In the genomic region with DNA sequence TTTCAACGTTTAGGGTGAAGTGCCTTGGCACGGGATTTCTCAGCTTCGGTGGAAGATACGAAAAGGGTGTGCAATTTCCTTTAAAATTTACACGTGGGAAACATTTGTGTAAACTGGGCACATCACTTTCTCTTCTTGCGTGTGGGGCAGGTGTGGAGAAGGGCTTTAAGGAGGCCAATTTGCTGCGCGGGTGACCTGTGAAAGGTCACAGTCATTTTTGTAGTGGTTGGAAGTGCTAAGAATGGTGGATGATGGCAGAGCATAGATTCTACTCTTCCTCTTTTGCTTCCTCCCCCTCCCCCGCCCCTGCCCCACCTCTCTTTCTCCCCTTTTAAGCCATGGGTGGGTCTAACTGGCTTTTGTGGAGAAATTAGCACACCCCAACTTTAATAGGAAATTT, we compare ENCODE assay signal across 9 cellular contexts. TPM values are rescaled to one million over a fixed set of nuclear protein-coding genes. Genes with fewer than 3 reads are reported as not detected.
DNase-seq lines count a peak whose midpoint lies in the region; ATAC-seq and TF ChIP-seq lines count a peak whose summit lies in the region.
"Had no signal": no experiment of that assay in that cellular context is flagged by ENCODE, and none has a peak within 500 bp of the region (broad histone marks: within the 10 kb centered on the region; RNA-seq: fewer than 3 reads in every experiment).

No MANE protein-coding gene starts in this region.

- H3K9me3 Mint-ChIP-seq in WTC11 = no peaks in the 10 kb centered on the region

- no peak for ATAC-seq in WTC11

- peaks cover 23% of the 10 kb centered on the region for H3K4me1 ChIP-seq in iPS-18a (ENCODE audit: control insufficient read depth, low read depth, low read length)
- peaks cover 7 to 31% (median 25%) of the 10 kb centered on the region in 6 donors for H3K4me1 ChIP-seq in spleen

- POLR2A ChIA-PET in WTC11 (lab: Charles Lee) = no interaction called here

- H3K4me3 ChIP-seq in iPS-18a (ENCODE audit: low read length) (peak overlapping the region; percentile 80), spleen (peak overlapping the region in 7 of 8 donors; percentile 11 to 70 (median 36))

- no peak for TF ChIP-seq CTCF in WTC11 (IDR thresholded peaks at IDR 0.05)
- TF ChIP-seq CTCF in spleen (IDR thresholded peaks at IDR 0.05 in 8 of 11, conservative IDR thresholded peaks at IDR 0.05 in 3 of 11) = no peak

- DNase-seq in NCI-H510A treated with DMSO at 0.1 percent for 48 hours (lab: John Stamatoyannopoulos, UW) (peak; percentile 52), NCI-H510A (lab: John Stamatoyannopoulos, UW) (no peak), WTC11 (ENCODE audit: low spot score) (no peak), spleen (no peak), NCI-H526 treated with DMSO at 0.1 percent for 48 hours (lab: John Stamatoyannopoulos, UW) (no peak), DMS 273 treated with DMSO at 0.1 percent for 48 hours (lab: John Stamatoyannopoulos, UW) (no peak)
- DNase-seq in stimulated activated CD4-positive, alpha-beta T cell treated with anti-CD3 and anti-CD28 coated beads, Interleukin-12 subunit alpha, Interleukin-12 subunit beta, amount 100 ng/mL, for 4 hours = no peak
- DNase-seq: stimulated activated CD4-positive, alpha-beta T cell treated with anti-CD3 and anti-CD28 coated beads, Interleukin-1b, Interleukin-23, amount 100 ng/mL, for 48 hours had no signal

- H3K4me3 Mint-ChIP-seq in WTC11 = peak overlapping the region; percentile 79

- H3K4me1 Mint-ChIP-seq in WTC11 = peaks cover 36% of the 10 kb centered on the region

- 5 to 12% (median 9%) methylated on average over 9 of the region's 9 CpGs for WGBS in spleen, 5 donors

- H3K27me3 ChIP-seq in iPS-18a (ENCODE audit: control insufficient read depth, insufficient read depth, low read length) = peaks cover 62% of the 10 kb centered on the region
- H3K27me3 ChIP-seq in spleen (replicated peaks in 1 of 7) = peaks cover 3 to 56% (median 46%) of the 10 kb centered on the region in 7 donors

- intact Hi-C loops in spleen (cut with DNase I; ENCODE audit: low total_unique reads) = no loop called here

- TF ChIP-seq POLR2A in spleen (IDR thresholded peaks at IDR 0.05) = no peak

- peak overlapping the region; percentile 44 for H3K9ac ChIP-seq in iPS-18a (ENCODE audit: low read length)

- H3K36me3 Mint-ChIP-seq in WTC11 = peaks cover 16% of the 10 kb centered on the region

- H3K9me3 ChIP-seq in iPS-18a (ENCODE audit: control insufficient read depth, low read depth, low read length) (no peaks in the 10 kb centered on the region), spleen (peaks cover 0 to 9% (median 0%) of the 10 kb centered on the region in 8 donors)

- H3K36me3 ChIP-seq in iPS-18a (ENCODE audit: control insufficient read depth, low read depth, low read length) = no peaks in the 10 kb centered on the region
- no peaks in the 10 kb centered on the region for H3K36me3 ChIP-seq in spleen

- H3K27ac ChIP-seq in iPS-18a (ENCODE audit: low read length) (no peak overlapping the region), spleen (no peak overlapping the region)

- H3K27me3 Mint-ChIP-seq in WTC11 (ENCODE audit: low read depth) = peaks cover 61% of the 10 kb centered on the region

- H3K27ac Mint-ChIP-seq in WTC11 = no peak overlapping the region

- CTCF ChIA-PET in WTC11 (lab: Charles Lee) = no interaction called here

TF ChIP-seq in WTC11, 78 proteins besides CTCF, POLR2A, EP300 and RAD21:
- TF ChIP-seq JAZF1 (CRISPR knock-in tag; IDR thresholded peaks at IDR 0.05) (no peak), FOXK1 (CRISPR knock-in tag; IDR thresholded peaks at IDR 0.05) (no peak), ZNF263 (CRISPR knock-in tag; IDR thresholded peaks at IDR 0.05; ENCODE audit: low read depth) (no peak), ZNF671 (CRISPR knock-in tag; IDR thresholded peaks at IDR 0.05) (no peak), OVOL2 (CRISPR knock-in tag; IDR thresholded peaks at IDR 0.05; ENCODE audit: borderline replicate concordance) (no peak), ZNF121 (CRISPR knock-in tag; IDR thresholded peaks at IDR 0.05) (no peak), ZBTB21 (CRISPR knock-in tag; IDR thresholded peaks at IDR 0.05; ENCODE audit: borderline replicate concordance) (no peak), NR3C1 (CRISPR knock-in tag; conservative IDR thresholded peaks at IDR 0.05; ENCODE audit: low read depth) (no peak), ATF1 (CRISPR knock-in tag; IDR thresholded peaks at IDR 0.05) (no peak), GABPB1 (CRISPR knock-in tag; IDR thresholded peaks at IDR 0.05) (no peak)
- TF ChIP-seq, protein P1, sequence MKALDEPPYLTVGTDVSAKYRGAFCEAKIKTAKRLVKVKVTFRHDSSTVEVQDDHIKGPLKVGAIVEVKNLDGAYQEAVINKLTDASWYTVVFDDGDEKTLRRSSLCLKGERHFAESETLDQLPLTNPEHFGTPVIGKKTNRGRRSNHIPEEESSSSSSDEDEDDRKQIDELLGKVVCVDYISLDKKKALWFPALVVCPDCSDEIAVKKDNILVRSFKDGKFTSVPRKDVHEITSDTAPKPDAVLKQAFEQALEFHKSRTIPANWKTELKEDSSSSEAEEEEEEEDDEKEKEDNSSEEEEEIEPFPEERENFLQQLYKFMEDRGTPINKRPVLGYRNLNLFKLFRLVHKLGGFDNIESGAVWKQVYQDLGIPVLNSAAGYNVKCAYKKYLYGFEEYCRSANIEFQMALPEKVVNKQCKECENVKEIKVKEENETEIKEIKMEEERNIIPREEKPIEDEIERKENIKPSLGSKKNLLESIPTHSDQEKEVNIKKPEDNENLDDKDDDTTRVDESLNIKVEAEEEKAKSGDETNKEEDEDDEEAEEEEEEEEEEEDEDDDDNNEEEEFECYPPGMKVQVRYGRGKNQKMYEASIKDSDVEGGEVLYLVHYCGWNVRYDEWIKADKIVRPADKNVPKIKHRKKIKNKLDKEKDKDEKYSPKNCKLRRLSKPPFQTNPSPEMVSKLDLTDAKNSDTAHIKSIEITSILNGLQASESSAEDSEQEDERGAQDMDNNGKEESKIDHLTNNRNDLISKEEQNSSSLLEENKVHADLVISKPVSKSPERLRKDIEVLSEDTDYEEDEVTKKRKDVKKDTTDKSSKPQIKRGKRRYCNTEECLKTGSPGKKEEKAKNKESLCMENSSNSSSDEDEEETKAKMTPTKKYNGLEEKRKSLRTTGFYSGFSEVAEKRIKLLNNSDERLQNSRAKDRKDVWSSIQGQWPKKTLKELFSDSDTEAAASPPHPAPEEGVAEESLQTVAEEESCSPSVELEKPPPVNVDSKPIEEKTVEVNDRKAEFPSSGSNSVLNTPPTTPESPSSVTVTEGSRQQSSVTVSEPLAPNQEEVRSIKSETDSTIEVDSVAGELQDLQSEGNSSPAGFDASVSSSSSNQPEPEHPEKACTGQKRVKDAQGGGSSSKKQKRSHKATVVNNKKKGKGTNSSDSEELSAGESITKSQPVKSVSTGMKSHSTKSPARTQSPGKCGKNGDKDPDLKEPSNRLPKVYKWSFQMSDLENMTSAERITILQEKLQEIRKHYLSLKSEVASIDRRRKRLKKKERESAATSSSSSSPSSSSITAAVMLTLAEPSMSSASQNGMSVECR (CRISPR knock-in tag; IDR thresholded peaks at IDR 0.05; ENCODE audit: borderline replicate concordance) = no peak
- TF ChIP-seq, protein P2, sequence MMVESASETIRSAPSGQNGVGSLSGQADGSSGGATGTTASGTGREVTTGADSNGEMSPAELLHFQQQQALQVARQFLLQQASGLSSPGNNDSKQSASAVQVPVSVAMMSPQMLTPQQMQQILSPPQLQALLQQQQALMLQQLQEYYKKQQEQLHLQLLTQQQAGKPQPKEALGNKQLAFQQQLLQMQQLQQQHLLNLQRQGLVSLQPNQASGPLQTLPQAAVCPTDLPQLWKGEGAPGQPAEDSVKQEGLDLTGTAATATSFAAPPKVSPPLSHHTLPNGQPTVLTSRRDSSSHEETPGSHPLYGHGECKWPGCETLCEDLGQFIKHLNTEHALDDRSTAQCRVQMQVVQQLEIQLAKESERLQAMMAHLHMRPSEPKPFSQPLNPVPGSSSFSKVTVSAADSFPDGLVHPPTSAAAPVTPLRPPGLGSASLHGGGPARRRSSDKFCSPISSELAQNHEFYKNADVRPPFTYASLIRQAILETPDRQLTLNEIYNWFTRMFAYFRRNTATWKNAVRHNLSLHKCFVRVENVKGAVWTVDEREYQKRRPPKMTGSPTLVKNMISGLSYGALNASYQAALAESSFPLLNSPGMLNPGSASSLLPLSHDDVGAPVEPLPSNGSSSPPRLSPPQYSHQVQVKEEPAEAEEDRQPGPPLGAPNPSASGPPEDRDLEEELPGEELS (CRISPR knock-in tag; IDR thresholded peaks at IDR 0.05) = no peak
- TF ChIP-seq, protein P3, sequence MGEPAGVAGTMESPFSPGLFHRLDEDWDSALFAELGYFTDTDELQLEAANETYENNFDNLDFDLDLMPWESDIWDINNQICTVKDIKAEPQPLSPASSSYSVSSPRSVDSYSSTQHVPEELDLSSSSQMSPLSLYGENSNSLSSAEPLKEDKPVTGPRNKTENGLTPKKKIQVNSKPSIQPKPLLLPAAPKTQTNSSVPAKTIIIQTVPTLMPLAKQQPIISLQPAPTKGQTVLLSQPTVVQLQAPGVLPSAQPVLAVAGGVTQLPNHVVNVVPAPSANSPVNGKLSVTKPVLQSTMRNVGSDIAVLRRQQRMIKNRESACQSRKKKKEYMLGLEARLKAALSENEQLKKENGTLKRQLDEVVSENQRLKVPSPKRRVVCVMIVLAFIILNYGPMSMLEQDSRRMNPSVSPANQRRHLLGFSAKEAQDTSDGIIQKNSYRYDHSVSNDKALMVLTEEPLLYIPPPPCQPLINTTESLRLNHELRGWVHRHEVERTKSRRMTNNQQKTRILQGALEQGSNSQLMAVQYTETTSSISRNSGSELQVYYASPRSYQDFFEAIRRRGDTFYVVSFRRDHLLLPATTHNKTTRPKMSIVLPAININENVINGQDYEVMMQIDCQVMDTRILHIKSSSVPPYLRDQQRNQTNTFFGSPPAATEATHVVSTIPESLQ (CRISPR knock-in tag; IDR thresholded peaks at IDR 0.05) = no peak
- TF ChIP-seq, protein P4, sequence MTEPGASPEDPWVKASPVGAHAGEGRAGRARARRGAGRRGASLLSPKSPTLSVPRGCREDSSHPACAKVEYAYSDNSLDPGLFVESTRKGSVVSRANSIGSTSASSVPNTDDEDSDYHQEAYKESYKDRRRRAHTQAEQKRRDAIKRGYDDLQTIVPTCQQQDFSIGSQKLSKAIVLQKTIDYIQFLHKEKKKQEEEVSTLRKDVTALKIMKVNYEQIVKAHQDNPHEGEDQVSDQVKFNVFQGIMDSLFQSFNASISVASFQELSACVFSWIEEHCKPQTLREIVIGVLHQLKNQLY (CRISPR knock-in tag; IDR thresholded peaks at IDR 0.05) = no peak
- TF ChIP-seq, protein P5, sequence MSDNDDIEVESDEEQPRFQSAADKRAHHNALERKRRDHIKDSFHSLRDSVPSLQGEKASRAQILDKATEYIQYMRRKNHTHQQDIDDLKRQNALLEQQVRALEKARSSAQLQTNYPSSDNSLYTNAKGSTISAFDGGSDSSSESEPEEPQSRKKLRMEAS (CRISPR knock-in tag; IDR thresholded peaks at IDR 0.05) = no peak

RNA-seq across cellular contexts. Expression of a gene that starts 7.2 kb away (rescaled TPM):
- total RNA-seq in WTC11 (2021) (3.4 to 4.0 TPM (median 3.7 TPM) in 3 replicates), spleen (under 1 TPM in 6 of 7 donors, not detected in 1; 0.03 to 0.26 (median 0.12) TPM)
- under 1 TPM; under 0.01 to 0.03 (median under 0.01) TPM for polyA plus RNA-seq in spleen
